18 cellular contexts compared by ENCODE assay signal in the genomic region with DNA sequence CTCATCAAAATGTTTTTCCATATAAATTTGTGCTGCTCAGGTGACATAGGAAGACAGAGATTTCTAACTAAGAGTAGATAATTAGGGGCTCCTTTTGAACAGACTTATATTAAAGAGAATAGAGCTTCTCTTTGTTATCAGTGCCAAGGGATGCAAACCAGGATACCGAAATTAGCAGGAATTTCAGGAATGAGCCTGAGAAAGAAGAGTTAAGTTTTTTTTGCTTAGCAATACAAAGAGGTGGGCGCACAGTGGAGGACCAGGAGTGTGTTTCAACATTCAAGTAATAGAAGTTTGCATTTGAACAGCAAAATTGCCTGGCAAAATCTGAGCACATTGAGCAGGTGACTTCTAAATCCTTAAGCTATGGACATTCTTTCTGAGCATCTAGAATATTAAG.
"Had no signal": no experiment of that assay in that cellular context is flagged by ENCODE, and none has a peak within 500 bp of the region (broad histone marks: within the 10 kb centered on the region; RNA-seq: fewer than 3 reads in every experiment).

No MANE protein-coding gene starts in this region.

- H3K4me3 Mint-ChIP-seq: natural killer cell, neural crest cell had no signal

- H3K4me1 Mint-ChIP-seq: natural killer cell had no signal

- H3K27ac Mint-ChIP-seq: natural killer cell, progenitor cell of endocrine pancreas had no signal

- H3K9me3 ChIP-seq: colonic mucosa, esophagus muscularis mucosa, gastrocnemius medialis, heart right ventricle, mucosa of descending colon, pancreas had no signal

- H3K27ac ChIP-seq: colonic mucosa, esophagus muscularis mucosa, gastrocnemius medialis, heart right ventricle, pancreas had no signal

- H3K4me3 ChIP-seq: colonic mucosa, esophagus muscularis mucosa, gastrocnemius medialis, heart right ventricle, mucosa of descending colon, pancreas, smooth muscle cell had no signal

- H3K36me3 ChIP-seq: colonic mucosa, esophagus muscularis mucosa, gastrocnemius medialis, heart right ventricle, pancreas had no signal

- H3K27me3 Mint-ChIP-seq: progenitor cell of endocrine pancreas had no signal

- H3K4me2 ChIP-seq: smooth muscle cell had no signal

- H3K27me3 ChIP-seq: colonic mucosa, esophagus muscularis mucosa, gastrocnemius medialis, heart right ventricle, pancreas had no signal

- H3K4me1 ChIP-seq: colonic mucosa had no signal

- DNase-seq: colonic mucosa; effector CD4-positive, alpha-beta T cell; gastrocnemius medialis; heart right ventricle; hypothalamus; kidney glomerular epithelial cell; mucosa of descending colon; natural killer cell; occipital lobe; pancreas; right cardiac atrium; stimulated activated CD4-positive, alpha-beta T cell treated with anti-CD3 and anti-CD28 coated beads, Interleukin-2, amount 100 ng/mL, for 48 hours; stimulated activated naive CD4-positive, alpha-beta T cell treated with Interleukin-2 at 50 U/mL for 16 hours; trophoblast cell had no signal
